ENCODE assay signal across 24 cellular contexts in the genomic region with DNA sequence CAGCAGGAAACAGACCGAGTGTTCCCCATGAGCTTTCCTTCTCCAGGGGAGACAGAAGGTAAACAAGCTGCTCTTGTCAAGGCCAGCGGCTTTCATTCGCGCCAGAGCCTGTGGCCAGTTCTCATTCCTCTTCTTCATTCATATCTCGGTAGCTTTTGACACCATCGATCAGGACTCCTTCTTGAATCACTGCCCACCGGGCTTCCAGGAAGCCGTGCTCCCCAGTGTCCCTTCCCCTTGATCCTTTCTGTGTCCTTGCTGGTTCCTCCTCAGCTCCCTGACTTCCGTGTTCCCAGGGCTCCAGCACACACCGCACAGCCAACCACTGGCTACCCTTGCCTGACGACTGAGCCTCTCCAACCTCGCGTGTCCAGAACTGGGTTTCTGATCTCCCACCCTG. TPM values are rescaled to one million over a fixed set of nuclear protein-coding genes. Genes with fewer than 3 reads are reported as not detected.
A peak's percentile ranks its signal among the peaks of the same experiment; 100 is the strongest.
DNase-seq lines count a peak whose midpoint lies in the region; ATAC-seq, FAIRE-seq and TF ChIP-seq lines count a peak whose summit lies in the region.
"Had no signal": no experiment of that assay in that cellular context is flagged by ENCODE, and none has a peak within 500 bp of the region (broad histone marks: within the 10 kb centered on the region; RNA-seq: fewer than 3 reads in every experiment).

No MANE protein-coding gene starts in this region.

- WGBS in SK-N-SH (ENCODE audit: low lambda C conversion rate), result 95% methylated on average over 13 of the region's 13 CpGs
- 46 to 74% (median 59%) methylated on average over 13 of the region's 13 CpGs for WGBS in stomach, 5 donors

- H3K4me2 ChIP-seq in SK-N-SH, result no peak overlapping the region
- H3K4me2 ChIP-seq in astrocyte (ENCODE audit: low read length), result no peak overlapping the region
- no peak overlapping the region for H3K4me2 ChIP-seq in Karpas-422 (ENCODE audit: low read depth, low read length, poor library complexity, severe bottlenecking)

- TF ChIP-seq RAD21 in SK-N-SH (IDR thresholded peaks at IDR 0.05; ENCODE audit: low read length), result no peak

- H3K79me2 ChIP-seq in SK-N-SH (ENCODE audit: insufficient read depth), result no peaks in the 10 kb centered on the region; the same call in 1 of the 2 replicates
- H3K79me2 ChIP-seq in astrocyte (ENCODE audit: insufficient read depth, low read length), result no peaks in the 10 kb centered on the region
- no peaks in the 10 kb centered on the region for H3K79me2 ChIP-seq in Karpas-422 (ENCODE audit: low read length)
- H3K79me2 ChIP-seq: parathyroid adenoma had no signal

- H3F3A ChIP-seq in SK-N-SH (replicated peaks; ENCODE audit: insufficient read depth), result no peaks in the 10 kb centered on the region

- H3K4me3 ChIP-seq in SK-N-SH (ENCODE audit: low read depth in 2 of 2, low read length in 1 of 2) (no peak overlapping the region), astrocyte (ENCODE audit: insufficient read depth, low read depth, low read length) (no peak overlapping the region), lower lobe of right lung (no peak overlapping the region), stomach (no peak overlapping the region), Karpas-422 (ENCODE audit: low read length) (no peak overlapping the region)
- H3K4me3 ChIP-seq in naive thymus-derived CD4-positive, alpha-beta T cell (ENCODE audit: low read length), result no peak overlapping the region
- H3K4me3 ChIP-seq: esophagus muscularis mucosa, HAP-1, MG63, skin epidermis, vagina had no signal

- no peaks in the 10 kb centered on the region for H3K36me3 Mint-ChIP-seq in astrocyte (ENCODE audit: low read depth, unreplicated experiment)
- H3K36me3 Mint-ChIP-seq in naive thymus-derived CD4-positive, alpha-beta T cell, result peaks cover 0 to 24% (median 4%) of the 10 kb centered on the region in 5 donors

- no peak for FAIRE-seq in astrocyte (lab: Jason Lieb, UNC)

- H4K20me1 ChIP-seq in SK-N-SH (ENCODE audit: insufficient read depth) (no peaks in the 10 kb centered on the region), astrocyte (ENCODE audit: insufficient read depth, low read length) (no peaks in the 10 kb centered on the region), Karpas-422 (ENCODE audit: insufficient read depth, low read depth, low read length) (no peaks in the 10 kb centered on the region)

- no peak overlapping the region for H3K9ac ChIP-seq in SK-N-SH
- no peak overlapping the region for H3K9ac ChIP-seq in astrocyte (ENCODE audit: low read length)
- H3K9ac ChIP-seq in Karpas-422 (ENCODE audit: low read length), result no peak overlapping the region
- H3K9ac ChIP-seq: parathyroid adenoma had no signal

- no peak for TF ChIP-seq POLR2A in stomach (IDR thresholded peaks at IDR 0.05)

- intact Hi-C loops in lower lobe of right lung (cut with DNase I), result no loop called here
- intact Hi-C loops in stomach (cut with DNase I; ENCODE audit: low total_unique reads), result no loop called here
- intact Hi-C loops in naive thymus-derived CD4-positive, alpha-beta T cell (cut with micrococcal nuclease), result no loop called here

- H3K27me3 ChIP-seq in SK-N-SH (ENCODE audit: insufficient read depth), result no peaks in the 10 kb centered on the region
- H3K27me3 ChIP-seq in astrocyte (ENCODE audit: insufficient read depth, low read length), result no peaks in the 10 kb centered on the region
- no peaks in the 10 kb centered on the region for H3K27me3 ChIP-seq in lower lobe of right lung (ENCODE audit: low read depth)
- H3K27me3 ChIP-seq in stomach, result no peaks in the 10 kb centered on the region
- no peaks in the 10 kb centered on the region for H3K27me3 ChIP-seq in Karpas-422 (ENCODE audit: low read length)
- no peaks in the 10 kb centered on the region for H3K27me3 ChIP-seq in naive thymus-derived CD4-positive, alpha-beta T cell (ENCODE audit: control insufficient read depth in 2 of 2, insufficient read depth in 2 of 2, low read length in 2 of 2)
- H3K27me3 ChIP-seq: esophagus muscularis mucosa, MG63, vagina had no signal

- no peaks in the 10 kb centered on the region for H3K27me3 Mint-ChIP-seq in astrocyte (ENCODE audit: low read depth, unreplicated experiment)
- H3K27me3 Mint-ChIP-seq in naive thymus-derived CD4-positive, alpha-beta T cell, result no peaks in the 10 kb centered on the region
- H3K27me3 Mint-ChIP-seq: T-cell had no signal

- H3K9me3 ChIP-seq in SK-N-SH (no peaks in the 10 kb centered on the region), astrocyte (ENCODE audit: insufficient read depth, low read depth, low read length) (no peaks in the 10 kb centered on the region), lower lobe of right lung (no peaks in the 10 kb centered on the region), stomach (no peaks in the 10 kb centered on the region), Karpas-422 (ENCODE audit: low read length) (no peaks in the 10 kb centered on the region)
- no peaks in the 10 kb centered on the region for H3K9me3 ChIP-seq in naive thymus-derived CD4-positive, alpha-beta T cell (ENCODE audit: control insufficient read depth in 2 of 3, low read length in 3 of 3)
- H3K9me3 ChIP-seq: esophagus muscularis mucosa, HAP-1, MG63, vagina had no signal

- TF ChIP-seq EP300 in SK-N-SH (IDR thresholded peaks at IDR 0.05; ENCODE audit: borderline replicate concordance in 1 of 2, low read depth in 1 of 2, low read length in 1 of 2) (no peak), stomach (IDR thresholded peaks at IDR 0.05) (no peak)

- H3K9me3 Mint-ChIP-seq in astrocyte (ENCODE audit: unreplicated experiment), result peaks cover 7% of the 10 kb centered on the region
- no peaks in the 10 kb centered on the region for H3K9me3 Mint-ChIP-seq in naive thymus-derived CD4-positive, alpha-beta T cell
- H3K9me3 Mint-ChIP-seq: T-cell had no signal

- H3K27ac ChIP-seq in SK-N-SH (ENCODE audit: low read depth in 2 of 2, low read length in 1 of 2) (no peak overlapping the region), astrocyte (ENCODE audit: low read depth, low read length) (no peak overlapping the region), lower lobe of right lung (no peak overlapping the region), stomach (peak overlapping the region in 1 of 5 donors; percentile 6), Karpas-422 (ENCODE audit: low read length) (no peak overlapping the region)
- H3K27ac ChIP-seq in naive thymus-derived CD4-positive, alpha-beta T cell (ENCODE audit: low read depth, low read length), result no peak overlapping the region
- H3K27ac ChIP-seq: esophagus muscularis mucosa, parathyroid adenoma, skin epidermis, vagina had no signal

- peak; percentile 44 for ATAC-seq in SK-N-SH treated with all-trans-retinoic acid at 6 μM for 48 hours
- peak; percentile 52 to 70 for ATAC-seq in lower lobe of right lung
- no peak for ATAC-seq in naive thymus-derived CD4-positive, alpha-beta T cell
- ATAC-seq: Right ventricle myocardium inferior, T-cell had no signal

- H3K4me1 Mint-ChIP-seq in astrocyte (ENCODE audit: low read depth, unreplicated experiment), result peaks cover 9% of the 10 kb centered on the region
- peaks cover 0 to 2% (median 0%) of the 10 kb centered on the region in 7 donors for H3K4me1 Mint-ChIP-seq in naive thymus-derived CD4-positive, alpha-beta T cell

- H3K27ac Mint-ChIP-seq in astrocyte (ENCODE audit: unreplicated experiment), result peak overlapping the region; percentile 48
- peak overlapping the region in 1 of 9 donors; percentile 76 for H3K27ac Mint-ChIP-seq in naive thymus-derived CD4-positive, alpha-beta T cell
- H3K27ac Mint-ChIP-seq: T-cell had no signal

- DNase-seq in SK-N-SH, result no peak
- peak; percentile 4 for DNase-seq in astrocyte (ENCODE audit: low read depth)
- no peak for DNase-seq in lower lobe of right lung
- DNase-seq in stomach, result peak; percentile 42
- DNase-seq in DMS 273 treated with DMSO at 0.1 percent for 48 hours (lab: John Stamatoyannopoulos, UW), result no peak
- no peak for DNase-seq in Karpas-422
- no peak for DNase-seq in naive thymus-derived CD4-positive, alpha-beta T cell
- DNase-seq: activated CD4-positive, alpha-beta T cell treated with anti-CD3 and anti-CD28 coated beads for 48 hours; activated CD8-positive, alpha-beta memory T cell treated with anti-CD3 and anti-CD28 coated beads, Interleukin-2, amount 50 U/mL, for 4 hours; activated gamma-delta T cell treated with Interleukin-2 at 50 U/mL for 16 hours; amniotic stem cell; central memory CD4-positive, alpha-beta T cell; effector CD8-positive, alpha-beta T cell; MG63; NCI-H1694; stimulated activated CD4-positive, alpha-beta T cell treated with anti-CD3 and anti-CD28 coated beads, Interleukin-4, amount 100 ng/mL, for 1 hour; T-cell had no signal

- CTCF ChIA-PET in SK-N-SH (lab: Yijun Ruan, JAX), result interaction anchor here (2.3 kb wide), 1 partner anchor 37 kb away, joined by 8 read pairs; a partner anchor contains a TSS
- CTCF ChIA-PET in naive thymus-derived CD4-positive, alpha-beta T cell (lab: Charles Lee), result no interaction called here

- no peak for TF ChIP-seq CTCF in SK-N-SH (IDR thresholded peaks at IDR 0.05)
- no peak for TF ChIP-seq CTCF in astrocyte (IDR thresholded peaks at IDR 0.05; ENCODE audit: insufficient read depth, low read depth, low read length)
- no peak for TF ChIP-seq CTCF in lower lobe of right lung (IDR thresholded peaks at IDR 0.05)
- no peak for TF ChIP-seq CTCF in stomach (IDR thresholded peaks at IDR 0.05)

- no peak overlapping the region for H3K4me3 Mint-ChIP-seq in astrocyte (ENCODE audit: unreplicated experiment)
- H3K4me3 Mint-ChIP-seq in naive thymus-derived CD4-positive, alpha-beta T cell, result no peak overlapping the region
- H3K4me3 Mint-ChIP-seq: T-cell had no signal

- H3K36me3 ChIP-seq in SK-N-SH (replicated peaks in 1 of 2; ENCODE audit: control insufficient read depth in 1 of 2, insufficient read depth in 2 of 2, low read length in 1 of 2) (peaks cover 0 to 8% of the 10 kb centered on the region in 2 experiments), astrocyte (ENCODE audit: insufficient read depth, low read length) (no peaks in the 10 kb centered on the region), lower lobe of right lung (no peaks in the 10 kb centered on the region), stomach (no peaks in the 10 kb centered on the region), Karpas-422 (ENCODE audit: insufficient read depth, low read length) (no peaks in the 10 kb centered on the region)
- no peaks in the 10 kb centered on the region for H3K36me3 ChIP-seq in naive thymus-derived CD4-positive, alpha-beta T cell (ENCODE audit: control insufficient read depth in 2 of 3, insufficient read depth in 3 of 3, low read length in 3 of 3)
- H3K36me3 ChIP-seq: HAP-1, MG63, vagina had no signal

- H2AFZ ChIP-seq in SK-N-SH (ENCODE audit: low read depth) (no peak overlapping the region), astrocyte (ENCODE audit: low read depth, low read length) (no peak overlapping the region), Karpas-422 (ENCODE audit: low read length) (no peak overlapping the region)
- H2AFZ ChIP-seq: parathyroid adenoma had no signal

- H3K4me1 ChIP-seq in SK-N-SH (ENCODE audit: control insufficient read depth in 1 of 2, insufficient read depth in 2 of 2, low read depth in 1 of 2, low read length in 1 of 2) (no peaks in the 10 kb centered on the region; a peak in 1 of 4 replicates), astrocyte (ENCODE audit: insufficient read depth, low read length) (no peaks in the 10 kb centered on the region), lower lobe of right lung (no peaks in the 10 kb centered on the region), stomach (peaks cover 0 to 4% (median 0%) of the 10 kb centered on the region in 4 donors), Karpas-422 (ENCODE audit: low read length) (no peaks in the 10 kb centered on the region)
- no peaks in the 10 kb centered on the region for H3K4me1 ChIP-seq in naive thymus-derived CD4-positive, alpha-beta T cell (ENCODE audit: control insufficient read depth in 2 of 2, insufficient read depth in 2 of 2, low read length in 2 of 2)
- H3K4me1 ChIP-seq: esophagus muscularis mucosa, HAP-1, parathyroid adenoma, vagina had no signal

- H3K9me2 ChIP-seq in SK-N-SH (no peaks in the 10 kb centered on the region), Karpas-422 (replicated peaks; ENCODE audit: insufficient read depth, low read length) (no peaks in the 10 kb centered on the region)

- POLR2A ChIA-PET in SK-N-SH (lab: Yijun Ruan, JAX), result no interaction called here
- POLR2A ChIA-PET in naive thymus-derived CD4-positive, alpha-beta T cell (lab: Charles Lee), result no interaction called here

RNA-seq across cellular contexts. Expression of gene SLC66A3, which starts 14.1 kb away (rescaled TPM):
- 49.0 and 53.9 TPM in 2 replicates for polyA plus RNA-seq in SK-N-SH (2012; rRNA removed)
- polyA plus RNA-seq in SK-N-SH (2012; cell fraction: cytosol; rRNA removed), result 43.8 and 49.4 TPM in 2 replicates
- 40.4 and 57.5 TPM in 2 replicates for polyA plus RNA-seq in SK-N-SH (2012; cell fraction: nucleus; rRNA removed)
- 14.3 and 16.0 TPM in 2 replicates for total RNA-seq in astrocyte
- 23.8 TPM for total RNA-seq in lower lobe of right lung
- 10 to 100 TPM in 4 of 5 donors, not detected in 1; 22.9 to 55.1 (median 32.3) TPM for total RNA-seq in stomach
- polyA plus RNA-seq in stomach, result 10 to 100 TPM; 12.1 to 18.5 (median 14.7) TPM
- total RNA-seq in Karpas-422 (2014; rRNA removed; shearing (Covaris generic); ENCODE audit: low replicate concordance), result 10.9 and 18.2 TPM in 2 replicates
- total RNA-seq in naive thymus-derived CD4-positive, alpha-beta T cell, result 10 to 100 TPM; 12.6 to 22.7 (median 17.4) TPM
- polyA plus RNA-seq in naive thymus-derived CD4-positive, alpha-beta T cell, result 10 to 100 TPM; 35.1 to 43.7 TPM

Comparison
In these comparisons a context has a peak if more than half of its experiments do, and no peak if none do; other contexts are left out.
1. DNase-seq: peak in astrocyte (single experiment) and stomach (single experiment); none in SK-N-SH (single experiment), lower lobe of right lung (single experiment), DMS 273 treated with DMSO at 0.1 percent for 48 hours (single experiment), Karpas-422 (single experiment) and naive thymus-derived CD4-positive, alpha-beta T cell (0 of 9).